Comparison of ENCODE assay signal across 13 cellular contexts in genomic region chrX:13377537-13377936, GRCh38. TPM values are rescaled to one million over a fixed set of nuclear protein-coding genes. Genes with fewer than 3 reads are reported as not detected.
DNase-seq lines count a peak whose midpoint lies in the region; ATAC-seq and TF ChIP-seq lines count a peak whose summit lies in the region.
"Had no signal": no experiment of that assay in that cellular context is flagged by ENCODE, and none has a peak within 500 bp of the region (broad histone marks: within the 10 kb centered on the region; RNA-seq: fewer than 3 reads in every experiment).

No MANE protein-coding gene starts in this region.

- peak overlapping the region; percentile 83 for H3K27ac Mint-ChIP-seq in HFFc6
- H3K27ac Mint-ChIP-seq in CD8-positive, alpha-beta memory T cell, result no peak overlapping the region

- H3K36me3 Mint-ChIP-seq in HFFc6 (ENCODE audit: low read depth), result no peaks in the 10 kb centered on the region
- H3K36me3 Mint-ChIP-seq in CD8-positive, alpha-beta memory T cell, result no peaks in the 10 kb centered on the region

- no peak for ATAC-seq in HG02973 (IDR thresholded peaks at IDR 0.05; ENCODE audit: unreplicated experiment)
- no peak for ATAC-seq in GM18520 (IDR thresholded peaks at IDR 0.05; ENCODE audit: unreplicated experiment)

- H3K4me3 Mint-ChIP-seq in HFFc6, result peak overlapping the region; percentile 50; the same call in 1 of the 2 replicates
- H3K4me3 Mint-ChIP-seq in CD8-positive, alpha-beta memory T cell, result no peak overlapping the region

- no peaks in the 10 kb centered on the region for H3K9me3 Mint-ChIP-seq in HFFc6
- H3K9me3 Mint-ChIP-seq in CD8-positive, alpha-beta memory T cell, result no peaks in the 10 kb centered on the region

- H3K27ac ChIP-seq in AG04450 (ENCODE audit: low read depth, low read length) (peak overlapping the region; percentile 97), left ventricle myocardium inferior (replicated peaks) (peak overlapping the region; percentile 67)
- H3K27ac ChIP-seq in CD8-positive, alpha-beta memory T cell (ENCODE audit: low read depth, low read length), result no peak overlapping the region

- TF ChIP-seq CTCF in AG04450 (IDR thresholded peaks at IDR 0.05; ENCODE audit: low read depth, low read length), result no peak
- no peak for TF ChIP-seq CTCF in HFFc6 (IDR thresholded peaks at IDR 0.05)
- no peak for TF ChIP-seq CTCF in left ventricle myocardium inferior (IDR thresholded peaks at IDR 0.05; ENCODE audit: borderline replicate concordance)

- no peaks in the 10 kb centered on the region for H3K36me3 ChIP-seq in adipocyte (ENCODE audit: control insufficient read depth, insufficient read depth, low read length, severe bottlenecking)
- no peaks in the 10 kb centered on the region for H3K36me3 ChIP-seq in left ventricle myocardium inferior
- no peaks in the 10 kb centered on the region for H3K36me3 ChIP-seq in CD8-positive, alpha-beta memory T cell (ENCODE audit: insufficient read depth, low read length)
- H3K36me3 ChIP-seq: stomach had no signal

- H3K9me3 ChIP-seq in AG04450 (ENCODE audit: control insufficient read depth, insufficient read depth, low read length) (no peaks in the 10 kb centered on the region; the same call in 1 of the 2 replicates), adipocyte (ENCODE audit: control insufficient read depth, low read length) (no peaks in the 10 kb centered on the region), left ventricle myocardium inferior (replicated peaks) (no peaks in the 10 kb centered on the region)
- no peaks in the 10 kb centered on the region for H3K9me3 ChIP-seq in CD8-positive, alpha-beta memory T cell (ENCODE audit: low read length)
- H3K9me3 ChIP-seq: stomach had no signal

- peaks cover 79% of the 10 kb centered on the region for H3K4me1 Mint-ChIP-seq in HFFc6 (ENCODE audit: low read depth)
- no peaks in the 10 kb centered on the region for H3K4me1 Mint-ChIP-seq in CD8-positive, alpha-beta memory T cell

- H3K4me1 ChIP-seq in adipocyte (ENCODE audit: control insufficient read depth, insufficient read depth, low read length) (peaks cover 54% of the 10 kb centered on the region), left ventricle myocardium inferior (no peaks in the 10 kb centered on the region)
- H3K4me1 ChIP-seq in CD8-positive, alpha-beta memory T cell (ENCODE audit: insufficient read depth, low read length), result no peaks in the 10 kb centered on the region
- H3K4me1 ChIP-seq: stomach had no signal

- CTCF ChIA-PET in AG04450 (lab: Charles Lee), result interaction anchor here (0.7 to 0.9 kb wide), 2 partner anchors 20 to 431 kb away, joined by 3 to 5 read pairs; no protein-coding TSS in a partner anchor
- CTCF ChIA-PET in CD8-positive, alpha-beta memory T cell (lab: Charles Lee), result no interaction called here

- no peaks in the 10 kb centered on the region for H3K27me3 ChIP-seq in AG04450 (ENCODE audit: control insufficient read depth, insufficient read depth, low read length)
- H3K27me3 ChIP-seq in adipocyte (replicated peaks; ENCODE audit: control insufficient read depth, insufficient read depth, low read length), result no peaks in the 10 kb centered on the region
- H3K27me3 ChIP-seq in left ventricle myocardium inferior (ENCODE audit: low read depth), result no peaks in the 10 kb centered on the region
- no peaks in the 10 kb centered on the region for H3K27me3 ChIP-seq in CD8-positive, alpha-beta memory T cell (ENCODE audit: insufficient read depth, low read length, poor library complexity, severe bottlenecking)
- H3K27me3 ChIP-seq: stomach had no signal

- no peak overlapping the region for H3K4me3 ChIP-seq in AG04450 (ENCODE audit: low read depth, low read length)
- H3K4me3 ChIP-seq in adipocyte (ENCODE audit: low read length), result no peak overlapping the region
- H3K4me3 ChIP-seq in left ventricle myocardium inferior, result no peak overlapping the region
- no peak overlapping the region for H3K4me3 ChIP-seq in CD8-positive, alpha-beta memory T cell (ENCODE audit: low read length)
- H3K4me3 ChIP-seq: stomach had no signal

- peak overlapping the region; percentile 57 for H3K9ac ChIP-seq in adipocyte (ENCODE audit: low read length)

- POLR2A ChIA-PET in AG04450 (lab: Yijun Ruan, JAX), result interaction anchor here (0.6 to 1.7 kb wide), 6 partner anchors 20 to 165 kb away, joined by 3 to 8 read pairs (median 4); no protein-coding TSS in a partner anchor
- POLR2A ChIA-PET in CD8-positive, alpha-beta memory T cell (lab: Charles Lee), result no interaction called here

- intact Hi-C loops in left ventricle myocardium inferior (cut with micrococcal nuclease), result no loop called here

- DNase-seq in AG04450 (ENCODE audit: low read depth, low spot score) (peak; percentile 88), HFFc6 (peak; percentile 11), adipocyte (ENCODE audit: low read depth) (peak; percentile 63), left ventricle myocardium inferior (no peak)
- no peak for DNase-seq in CD8-positive, alpha-beta memory T cell
- DNase-seq in activated CD4-positive, alpha-beta T cell treated with anti-CD3 and anti-CD28 coated beads, Interleukin-2, amount 50 U/mL, for 4 hours, result no peak
- DNase-seq: Calu3, islet precursor cell, stomach had no signal

- no peaks in the 10 kb centered on the region; the same call in 1 of the 2 replicates for H3K27me3 Mint-ChIP-seq in HFFc6 (ENCODE audit: insufficient read depth)
- peaks cover 0 to 4% of the 10 kb centered on the region in 2 donors for H3K27me3 Mint-ChIP-seq in CD8-positive, alpha-beta memory T cell

RNA-seq across cellular contexts. Expression of gene ATXN3L, which starts 57.7 kb away (rescaled TPM):
- not detected in 2 replicates for polyA plus RNA-seq in AG04450 (2011; rRNA removed)
- polyA minus RNA-seq in AG04450 (2011; rRNA and poly(A)+ RNA removed), result not detected in 2 replicates
- not detected for total RNA-seq in HFFc6 (2021; fragmentation: NEBNext Ultra II Directional; extraction: Animal tissue kit (Norgen Biotek cat#: 25700))
- not detected for total RNA-seq in left ventricle myocardium inferior
- not detected for total RNA-seq in CD8-positive, alpha-beta memory T cell
- not detected for polyA plus RNA-seq in CD8-positive, alpha-beta memory T cell
- total RNA-seq: activated CD8-positive, alpha-beta memory T cell treated with anti-CD3 and anti-CD28 coated beads for 36 hours; Calu3; skeletal muscle tissue; stomach had no signal
- polyA plus RNA-seq: stomach had no signal

Comparison
In these comparisons a context has a peak if more than half of its experiments do, and no peak if none do; other contexts are left out.
1. DNase-seq: peak in AG04450 (single experiment), HFFc6 (single experiment) and adipocyte (single experiment); none in left ventricle myocardium inferior (single experiment), CD8-positive, alpha-beta memory T cell (0 of 5) and activated CD4-positive, alpha-beta T cell treated with anti-CD3 and anti-CD28 coated beads, Interleukin-2, amount 50 U/mL, for 4 hours (0 of 2).